Comparison of ENCODE assay signal across 7 cellular contexts in genomic region chr19:45179063-45179847, GRCh38. TPM values are rescaled to one million over a fixed set of nuclear protein-coding genes. Genes with fewer than 3 reads are reported as not detected.
DNase-seq lines count a peak whose midpoint lies in the region; ATAC-seq and TF ChIP-seq lines count a peak whose summit lies in the region.

No MANE protein-coding gene starts in this region.

- H3K4me3 Mint-ChIP-seq in stimulated activated effector memory CD8-positive, alpha-beta T cell treated with anti-CD3 and anti-CD28 coated beads, Interleukin-12 subunit alpha, Interleukin-12 subunit beta, amount 100 ng/mL, for 72 hours: peak overlapping the region; percentile 84

- ATAC-seq in GM21737 (IDR thresholded peaks at IDR 0.05; ENCODE audit: unreplicated experiment) (peak; percentile 8), RWPE2 (ENCODE audit: low read depth) (no peak), left colon (peak; percentile 11), GM18870 (IDR thresholded peaks at IDR 0.05; ENCODE audit: unreplicated experiment) (no peak)
- no peak for ATAC-seq in stimulated activated effector memory CD8-positive, alpha-beta T cell treated with anti-CD3 and anti-CD28 coated beads, Interleukin-12 subunit alpha, Interleukin-12 subunit beta, amount 100 ng/mL, for 72 hours
- no peak for ATAC-seq in activated CD4-positive, CD25-positive, alpha-beta regulatory T cell treated with anti-CD3 and anti-CD28 coated beads, Interleukin-2, amount 50 U/mL, for 24 hours

- DNase-seq in RWPE2 (ENCODE audit: low spot score): no peak
- DNase-seq in brain microvascular endothelial cell: no peak
- DNase-seq in left colon: peak in 1 of 2 donors; percentile 60
- peak; percentile 36 to 76 for DNase-seq in stimulated activated effector memory CD8-positive, alpha-beta T cell treated with anti-CD3 and anti-CD28 coated beads, Interleukin-12 subunit alpha, Interleukin-12 subunit beta, amount 100 ng/mL, for 72 hours (ENCODE audit: low spot score in 2 of 2)

- peaks cover 18% of the 10 kb centered on the region for H3K36me3 Mint-ChIP-seq in stimulated activated effector memory CD8-positive, alpha-beta T cell treated with anti-CD3 and anti-CD28 coated beads, Interleukin-12 subunit alpha, Interleukin-12 subunit beta, amount 100 ng/mL, for 72 hours

- in situ Hi-C loops in brain microvascular endothelial cell (cut with HindIII; ENCODE audit: low pct_ligation_motif_present, low sequenced_read_pairs): no loop called here

- no peaks in the 10 kb centered on the region for H3K9me3 Mint-ChIP-seq in stimulated activated effector memory CD8-positive, alpha-beta T cell treated with anti-CD3 and anti-CD28 coated beads, Interleukin-12 subunit alpha, Interleukin-12 subunit beta, amount 100 ng/mL, for 72 hours

- peaks cover 6% of the 10 kb centered on the region for H3K4me1 ChIP-seq in RWPE2 (ENCODE audit: insufficient read depth, poor library complexity, severe bottlenecking)

- H3K27ac Mint-ChIP-seq in stimulated activated effector memory CD8-positive, alpha-beta T cell treated with anti-CD3 and anti-CD28 coated beads, Interleukin-12 subunit alpha, Interleukin-12 subunit beta, amount 100 ng/mL, for 72 hours: peak overlapping the region; percentile 95

- TF ChIP-seq CTCF in RWPE2 (IDR thresholded peaks at IDR 0.05; ENCODE audit: poor library complexity, severe bottlenecking): no peak
- no peak for TF ChIP-seq CTCF in brain microvascular endothelial cell (IDR thresholded peaks at IDR 0.05; ENCODE audit: low read depth, low read length, missing control alignments)

- H3K27me3 ChIP-seq in RWPE2 (ENCODE audit: insufficient read depth, poor library complexity, severe bottlenecking): no peaks in the 10 kb centered on the region
- no peaks in the 10 kb centered on the region for H3K27me3 ChIP-seq in brain microvascular endothelial cell (replicated peaks)

- peaks cover 28% of the 10 kb centered on the region for H3K4me1 Mint-ChIP-seq in stimulated activated effector memory CD8-positive, alpha-beta T cell treated with anti-CD3 and anti-CD28 coated beads, Interleukin-12 subunit alpha, Interleukin-12 subunit beta, amount 100 ng/mL, for 72 hours

- H3K4me3 ChIP-seq in RWPE2 (ENCODE audit: severe bottlenecking) (peak overlapping the region; percentile 61), brain microvascular endothelial cell (ENCODE audit: low read depth, low read length) (peak overlapping the region; percentile 95)

- no peaks in the 10 kb centered on the region for H3K9me3 ChIP-seq in RWPE2 (ENCODE audit: severe bottlenecking)

- H3K36me3 ChIP-seq in RWPE2 (ENCODE audit: low read depth) (no peaks in the 10 kb centered on the region), brain microvascular endothelial cell (replicated peaks) (no peaks in the 10 kb centered on the region)

- intact Hi-C loops in left colon (cut with DNase I, micrococcal nuclease): loop anchor here in 1 of 2 donors (10.0 kb wide), 1 partner anchor 84 kb away; the partner anchor contains the start of gene PPP1R37

- H3K27ac ChIP-seq in RWPE2 (ENCODE audit: poor library complexity, severe bottlenecking): peak overlapping the region; percentile 67
- H3K27ac ChIP-seq in brain microvascular endothelial cell: peak overlapping the region; percentile 75

RNA-seq across cellular contexts. Expression of gene BLOC1S3, which starts 0.7 kb away (rescaled TPM):
- 10 to 100 TPM; 11.2 to 13.5 TPM for total RNA-seq in left colon

RNA-seq across cellular contexts. Expression of gene TRAPPC6A, which starts 1.2 kb away (rescaled TPM):
- total RNA-seq in left colon: 10 to 100 TPM; 45.0 to 46.9 TPM

RNA-seq across cellular contexts. Expression of gene NKPD1, which starts 18.5 kb away (rescaled TPM):
- total RNA-seq in left colon: under 1 TPM; 0.08 to 0.15 TPM

Comparison
In these comparisons a context has a peak if more than half of its experiments do, and no peak if none do; other contexts are left out.
1. ATAC-seq: peak in GM21737 (single experiment) and left colon (single experiment); none in RWPE2 (single experiment), stimulated activated effector memory CD8-positive, alpha-beta T cell treated with anti-CD3 and anti-CD28 coated beads, Interleukin-12 subunit alpha, Interleukin-12 subunit beta, amount 100 ng/mL, for 72 hours (single experiment), activated CD4-positive, CD25-positive, alpha-beta regulatory T cell treated with anti-CD3 and anti-CD28 coated beads, Interleukin-2, amount 50 U/mL, for 24 hours (0 of 2) and GM18870 (single experiment).
2. DNase-seq: peak in stimulated activated effector memory CD8-positive, alpha-beta T cell treated with anti-CD3 and anti-CD28 coated beads, Interleukin-12 subunit alpha, Interleukin-12 subunit beta, amount 100 ng/mL, for 72 hours (2 of 2); none in RWPE2 (single experiment) and brain microvascular endothelial cell (single experiment).